2 cellular contexts compared by ENCODE assay signal in the genomic region with DNA sequence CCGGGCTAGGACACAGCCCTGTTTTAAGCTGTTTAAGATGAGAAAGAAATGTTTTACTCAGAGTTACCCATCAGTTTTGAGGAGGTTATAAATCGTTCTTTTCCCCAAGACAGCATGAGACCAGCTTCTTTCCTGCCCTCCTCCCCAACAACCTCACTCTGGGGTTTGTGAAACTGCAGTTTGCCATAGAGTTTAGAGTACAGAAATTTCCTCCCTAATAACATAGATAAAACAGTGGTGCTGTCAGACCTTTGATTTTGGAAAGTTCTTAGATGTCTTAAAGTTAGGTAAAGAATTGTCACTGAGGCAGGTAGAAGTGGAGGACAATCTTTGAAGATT.
TF ChIP-seq lines count a peak whose summit lies in the region.

No MANE protein-coding gene starts in this region.

TF ChIP-seq in A549, 52 proteins besides CTCF, POLR2A, EP300 and RAD21 (continued from another document):
- TF ChIP-seq, protein P1, sequence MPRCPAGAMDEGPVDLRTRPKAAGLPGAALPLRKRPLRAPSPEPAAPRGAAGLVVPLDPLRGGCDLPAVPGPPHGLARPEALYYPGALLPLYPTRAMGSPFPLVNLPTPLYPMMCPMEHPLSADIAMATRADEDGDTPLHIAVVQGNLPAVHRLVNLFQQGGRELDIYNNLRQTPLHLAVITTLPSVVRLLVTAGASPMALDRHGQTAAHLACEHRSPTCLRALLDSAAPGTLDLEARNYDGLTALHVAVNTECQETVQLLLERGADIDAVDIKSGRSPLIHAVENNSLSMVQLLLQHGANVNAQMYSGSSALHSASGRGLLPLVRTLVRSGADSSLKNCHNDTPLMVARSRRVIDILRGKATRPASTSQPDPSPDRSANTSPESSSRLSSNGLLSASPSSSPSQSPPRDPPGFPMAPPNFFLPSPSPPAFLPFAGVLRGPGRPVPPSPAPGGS (IDR thresholded peaks at IDR 0.05) = no peak

TF ChIP-seq in HCT116, 20 proteins besides CTCF, POLR2A, EP300 and RAD21 (continued from another document):
- no peak for TF ChIP-seq ATF3 (IDR thresholded peaks at IDR 0.05)
